26 cellular contexts compared by ENCODE assay signal in genomic region chr10:12640550-12640949, GRCh38.
"Had no signal": no experiment of that assay in that cellular context is flagged by ENCODE, and none has a peak within 500 bp of the region (broad histone marks: within the 10 kb centered on the region; RNA-seq: fewer than 3 reads in every experiment).

No MANE protein-coding gene starts in this region.

- H3K4me3 ChIP-seq: colonic mucosa, heart left ventricle had no signal

- H3K27me3 ChIP-seq: colonic mucosa, heart left ventricle had no signal

- H3K36me3 ChIP-seq: colonic mucosa, heart left ventricle had no signal

- DNase-seq: activated CD4-positive, alpha-beta memory T cell treated with anti-CD3 and anti-CD28 coated beads for 36 hours; activated CD4-positive, alpha-beta T cell treated with anti-CD3 and anti-CD28 coated beads for 36 hours; activated CD4-positive, alpha-beta T cell treated with anti-CD3 and anti-CD28 coated beads, Interleukin-2, amount 10 ng/mL, durations not matched to agents 24 days and 14 days; activated CD4-positive, CD25-positive, alpha-beta regulatory T cell; activated CD4-positive, CD25-positive, alpha-beta regulatory T cell treated with anti-CD3 and anti-CD28 coated beads, Interleukin-2, amount 50 U/mL, for 72 hours; activated CD8-positive, alpha-beta memory T cell treated with anti-CD3 and anti-CD28 coated beads, Interleukin-2, amount 50 U/mL, for 48 hours; activated effector memory CD4-positive, alpha-beta T cell treated with Interleukin-2 at 50 U/mL for 16 hours; activated gamma-delta T cell treated with Interleukin-2 at 50 U/mL for 16 hours; activated naive CD4-positive, alpha-beta T cell treated with anti-CD3 and anti-CD28 coated beads, Interleukin-2, amount 50 U/mL, for 16 hours; activated naive CD4-positive, alpha-beta T cell treated with Interleukin-2 at 50 U/mL for 16 hours; activated T-cell treated with anti-CD3 and anti-CD28 coated beads for 4 hours; activated T-cell treated with anti-CD3 and anti-CD28 coated beads, Interleukin-2, amount 50 U/mL, for 24 hours; activated T-cell treated with anti-CD3 and anti-CD28 coated beads, Interleukin-2, amount 50 U/mL, for 72 hours; amniotic stem cell; central memory CD4-positive, alpha-beta T cell; cerebellar nuclear complex; colonic mucosa; effector memory CD4-positive, alpha-beta T cell; endodermal cell; foreskin fibroblast; heart left ventricle; T-helper 1 cell; T-helper 17 cell; T1000 had no signal

- H3K9me3 Mint-ChIP-seq: activated CD4-positive, alpha-beta memory T cell treated with anti-CD3 and anti-CD28 coated beads for 36 hours; activated CD4-positive, alpha-beta T cell treated with anti-CD3 and anti-CD28 coated beads, Interleukin-2, amount 10 ng/mL, durations not matched to agents 24 days and 14 days; activated T-cell treated with anti-CD3 and anti-CD28 coated beads, Interleukin-2, amount 50 U/mL, for 24 hours; activated T-cell treated with anti-CD3 and anti-CD28 coated beads, Interleukin-2, amount 50 U/mL, for 72 hours; endodermal cell; T-helper 2 cell treated with Interferon-gamma antibody and Interleukin-4, amounts not matched to agents 5 μg/mL and 100 μg/mL, for 36 hours had no signal

- H3K27ac Mint-ChIP-seq: activated CD4-positive, alpha-beta memory T cell treated with anti-CD3 and anti-CD28 coated beads for 36 hours; activated CD4-positive, alpha-beta T cell treated with anti-CD3 and anti-CD28 coated beads for 36 hours; activated CD4-positive, alpha-beta T cell treated with anti-CD3 and anti-CD28 coated beads, Interleukin-2, amount 10 ng/mL, durations not matched to agents 24 days and 14 days; activated naive CD8-positive, alpha-beta T cell; activated T-cell treated with anti-CD3 and anti-CD28 coated beads, Interleukin-2, amount 50 U/mL, for 24 hours; activated T-cell treated with anti-CD3 and anti-CD28 coated beads, Interleukin-2, amount 50 U/mL, for 72 hours; endodermal cell; T-helper 17 cell; T-helper 2 cell treated with Interferon-gamma antibody and Interleukin-4, amounts not matched to agents 5 μg/mL and 100 μg/mL, for 36 hours had no signal

- H3K4me1 ChIP-seq: heart left ventricle had no signal

- H3K36me3 Mint-ChIP-seq: activated CD4-positive, alpha-beta memory T cell treated with anti-CD3 and anti-CD28 coated beads for 36 hours had no signal

- H3K4me3 Mint-ChIP-seq: activated CD4-positive, alpha-beta memory T cell treated with anti-CD3 and anti-CD28 coated beads for 36 hours; activated CD4-positive, alpha-beta T cell treated with anti-CD3 and anti-CD28 coated beads for 36 hours; activated CD4-positive, alpha-beta T cell treated with anti-CD3 and anti-CD28 coated beads, Interleukin-2, amount 10 ng/mL, durations not matched to agents 24 days and 14 days; activated naive CD8-positive, alpha-beta T cell; activated T-cell treated with anti-CD3 and anti-CD28 coated beads, Interleukin-2, amount 50 U/mL, for 24 hours; activated T-cell treated with anti-CD3 and anti-CD28 coated beads, Interleukin-2, amount 50 U/mL, for 72 hours; endodermal cell; T-helper 17 cell; T-helper 2 cell treated with Interferon-gamma antibody and Interleukin-4, amounts not matched to agents 5 μg/mL and 100 μg/mL, for 36 hours had no signal

- H3K27ac ChIP-seq: colonic mucosa, heart left ventricle had no signal

- H3K9me3 ChIP-seq: colonic mucosa, heart left ventricle had no signal

- H3K27me3 Mint-ChIP-seq: activated CD4-positive, alpha-beta memory T cell treated with anti-CD3 and anti-CD28 coated beads for 36 hours; activated CD4-positive, alpha-beta T cell treated with anti-CD3 and anti-CD28 coated beads for 36 hours; activated CD4-positive, alpha-beta T cell treated with anti-CD3 and anti-CD28 coated beads, Interleukin-2, amount 10 ng/mL, durations not matched to agents 24 days and 14 days; activated naive CD8-positive, alpha-beta T cell; activated T-cell treated with anti-CD3 and anti-CD28 coated beads, Interleukin-2, amount 50 U/mL, for 24 hours; T-helper 17 cell had no signal
